23 cellular contexts compared by ENCODE assay signal in the genomic region with DNA sequence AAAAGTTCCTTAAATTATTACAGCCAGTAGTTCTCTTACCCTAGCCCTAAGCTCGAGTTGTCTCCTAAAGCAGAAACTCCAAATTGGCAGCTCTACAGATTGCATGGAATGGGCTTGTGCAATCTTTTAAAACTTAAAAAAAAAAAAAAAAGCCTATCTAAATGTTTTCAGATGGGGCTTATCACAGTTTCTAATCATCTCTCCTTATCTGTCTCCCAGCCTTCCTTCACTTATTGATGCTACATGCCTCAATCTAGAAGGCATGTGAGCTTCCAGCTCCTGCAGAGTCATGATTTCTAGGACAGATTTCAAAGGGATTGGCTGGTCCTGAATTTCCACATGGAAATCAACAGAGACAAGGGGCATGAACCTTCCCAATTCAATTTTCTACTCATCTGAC. TPM values are rescaled to one million over a fixed set of nuclear protein-coding genes. Genes with fewer than 3 reads are reported as not detected.
A peak's percentile ranks its signal among the peaks of the same experiment; 100 is the strongest.
DNase-seq lines count a peak whose midpoint lies in the region; ATAC-seq and TF ChIP-seq lines count a peak whose summit lies in the region.
"Had no signal": no experiment of that assay in that cellular context is flagged by ENCODE, and none has a peak within 500 bp of the region (broad histone marks: within the 10 kb centered on the region; RNA-seq: fewer than 3 reads in every experiment).

No MANE protein-coding gene starts in this region.

- TF ChIP-seq CTCF in VCaP (conservative IDR thresholded peaks at IDR 0.05) (no peak), omental fat pad (IDR thresholded peaks at IDR 0.05) (no peak)

- DNase-seq in EL (peak; percentile 1), fibroblast of the conjunctiva (ENCODE audit: low read depth) (peak; percentile 48), omental fat pad (ENCODE audit: low spot score) (no peak), NCI-H1417 treated with DMSO at 0.1 percent for 48 hours (lab: John Stamatoyannopoulos, UW) (no peak)
- no peak for DNase-seq in stimulated activated CD4-positive, alpha-beta T cell treated with anti-CD3 and anti-CD28 coated beads, Interleukin-4, amount 100 ng/mL, for 4 hours
- DNase-seq: activated B cell treated with CpG ODN at 0.5 μM for 24 hours; activated CD4-positive, alpha-beta memory T cell treated with anti-CD3 and anti-CD28 coated beads, Interleukin-2, amount 10 ng/mL, durations not matched to agents 7 days and 5 days; activated T-cell treated with anti-CD3 and anti-CD28 coated beads, Interleukin-2, amount 50 U/mL, for 24 hours; AML-193; body of pancreas; dermis blood vessel endothelial cell; hippocampal formation; Kasumi-1; NCI-H1092; NCI-H2107; NCI-H524; nucleus accumbens; stimulated activated CD4-positive, alpha-beta T cell treated with anti-CD3 and anti-CD28 coated beads, Interleukin-2, amount 100 ng/mL, for 24 hours; T-helper 17 cell had no signal

- peak overlapping the region; percentile 32; the same call in 1 of the 2 replicates for H3K27ac ChIP-seq in VCaP
- H3K27ac ChIP-seq: body of pancreas had no signal

- ATAC-seq in omental fat pad (ENCODE audit: low FRiP score) (peak; percentile 59), HG03196 (IDR thresholded peaks at IDR 0.05; ENCODE audit: unreplicated experiment) (no peak), GM19452 (IDR thresholded peaks at IDR 0.05; ENCODE audit: unreplicated experiment) (no peak)
- ATAC-seq: body of pancreas, Right ventricle myocardium inferior, T-helper 17 cell had no signal

RNA-seq across cellular contexts. Expression of gene PELI1, which starts 33.1 kb away (rescaled TPM):
- 10 to 100 TPM; 21.7 to 56.7 (median 34.3) TPM for total RNA-seq in omental fat pad

Comparison
In these comparisons a context has a peak if more than half of its experiments do, and no peak if none do; other contexts are left out.
1. DNase-seq: peak in EL (single experiment) and fibroblast of the conjunctiva (single experiment); none in omental fat pad (single experiment), stimulated activated CD4-positive, alpha-beta T cell treated with anti-CD3 and anti-CD28 coated beads, Interleukin-4, amount 100 ng/mL, for 4 hours (0 of 2) and NCI-H1417 treated with DMSO at 0.1 percent for 48 hours (single experiment).